Comparison of ENCODE assay signal across 1 cellular context in genomic region chr1:11874624-11875023, GRCh38.
TF ChIP-seq lines count a peak whose summit lies in the region.

No MANE protein-coding gene starts in this region.

TF ChIP-seq in H1, 55 proteins besides CTCF, POLR2A, EP300 and RAD21:
- TF ChIP-seq RXRA (IDR thresholded peaks at IDR 0.05; ENCODE audit: insufficient read depth, low read depth, low read length) (no peak), CTBP2 (IDR thresholded peaks at IDR 0.05; ENCODE audit: borderline replicate concordance, insufficient read depth, insufficient read length, low read length) (no peak), USF2 (IDR thresholded peaks at IDR 0.05; ENCODE audit: low read length) (no peak)
